ENCODE assay signal across 13 cellular contexts in genomic region chr2:28709101-28709500, GRCh38. TPM values are rescaled to one million over a fixed set of nuclear protein-coding genes. Genes with fewer than 3 reads are reported as not detected.
DNase-seq lines count a peak whose midpoint lies in the region; ATAC-seq and TF ChIP-seq lines count a peak whose summit lies in the region.
"Had no signal": no experiment of that assay in that cellular context is flagged by ENCODE, and none has a peak within 500 bp of the region (broad histone marks: within the 10 kb centered on the region; RNA-seq: fewer than 3 reads in every experiment).

No MANE protein-coding gene starts in this region.

- POLR2A ChIA-PET in IMR-90 (lab: Charles Lee; ENCODE audit: unreplicated experiment) = no interaction called here

- peak overlapping the region; percentile 31 for H3K4ac ChIP-seq in IMR-90 (ENCODE audit: low read depth, low read length)

- no peak for TF ChIP-seq RAD21 in IMR-90 (IDR thresholded peaks at IDR 0.05; ENCODE audit: low read length)

- in situ Hi-C loops in IMR-90 (cut with MboI; ENCODE audit: low sequenced_read_pairs) = no loop called here
- in situ Hi-C loops in SK-MEL-5 (cut with HindIII; ENCODE audit: low pct_unique_long_range_greater_than_20kb, low sequenced_read_pairs) = no loop called here

- no peak for TF ChIP-seq POLR2A in IMR-90 (IDR thresholded peaks at IDR 0.05; ENCODE audit: low read depth, low read length)

- ATAC-seq in IMR-90 (ENCODE audit: low read depth) = peak; percentile 46
- no peak for ATAC-seq in GM19328 (IDR thresholded peaks at IDR 0.05; ENCODE audit: unreplicated experiment)
- no peak for ATAC-seq in HG03520 (IDR thresholded peaks at IDR 0.05; ENCODE audit: unreplicated experiment)
- no peak for ATAC-seq in GM18868 (IDR thresholded peaks at IDR 0.05; ENCODE audit: unreplicated experiment)
- ATAC-seq: T-helper 17 cell had no signal

- peaks cover 14% of the 10 kb centered on the region for H3K4me1 ChIP-seq in IMR-90 (ENCODE audit: control insufficient read depth, insufficient read depth, low read length)

- CTCF ChIA-PET in IMR-90 (lab: Yijun Ruan, JAX) = interaction anchor here (0.6 to 1.1 kb wide), 2 partner anchors 20 to 144 kb away, joined by 3 to 5 read pairs; no protein-coding TSS in a partner anchor

- peak overlapping the region; percentile 32 for H2BK5ac ChIP-seq in IMR-90 (ENCODE audit: low read depth, low read length, poor library complexity, severe bottlenecking)

- DNase-seq in IMR-90 (peak; percentile 11), SK-MEL-5 (ENCODE audit: low read depth, low spot score) (peak; percentile 50), islet precursor cell (peak; percentile 73), renal cortical epithelial cell (ENCODE audit: low read depth) (peak; percentile 69), DMS79 treated with DMSO at 0.1 percent for 48 hours (lab: John Stamatoyannopoulos, UW) (no peak)
- DNase-seq: activated CD4-positive, alpha-beta T cell treated with anti-CD3 and anti-CD28 coated beads, Interleukin-2, amount 50 U/mL, for 48 hours; activated gamma-delta T cell treated with Interleukin-2 at 50 U/mL for 16 hours; foreskin melanocyte; kidney glomerular epithelial cell; T-helper 17 cell had no signal

- 0 out of 2 replicates have a peak, but pooled peaks cover 4% of the 10 kb centered on the region for H3K9me1 ChIP-seq in IMR-90 (ENCODE audit: insufficient read depth, low read length)

- H3K27me3 ChIP-seq in IMR-90 (ENCODE audit: control insufficient read depth, insufficient read depth, low read length) = no peaks in the 10 kb centered on the region

- no peaks in the 10 kb centered on the region for H3K79me1 ChIP-seq in IMR-90 (ENCODE audit: low read depth in 1 of 2, low read length in 2 of 2)

- no peak overlapping the region for H3K4me3 ChIP-seq in IMR-90 (ENCODE audit: insufficient read depth, low read depth, low read length)

- H4K20me1 ChIP-seq in IMR-90 (ENCODE audit: insufficient read depth, low read length) = no peaks in the 10 kb centered on the region

- H3K56ac ChIP-seq in IMR-90 (ENCODE audit: extremely low read depth, insufficient read depth, low read length) = no peak overlapping the region

- dilution Hi-C loops in IMR-90 (cut with HindIII; ENCODE audit: low sequenced_read_pairs, unreplicated experiment) = no loop called here

- BruUV-seq in IMR-90 (replicated peaks; lab: Mats Ljungman, UMichigan) = no TSS peak

- H2AFZ ChIP-seq in IMR-90 (replicated peaks; ENCODE audit: low read length, poor library complexity) = peak overlapping the region; percentile 57

- H3K18ac ChIP-seq in IMR-90 (ENCODE audit: low read depth, low read length) = peak overlapping the region; percentile 20; the same call in 1 of the 2 replicates

- peak overlapping the region; percentile 25; the same call in 1 of the 2 replicates for H3K27ac ChIP-seq in IMR-90 (ENCODE audit: insufficient read depth, low read length)

- intact Hi-C loops in IMR-90 (cut with micrococcal nuclease) = no loop called here

- peak overlapping the region; percentile 33; the same call in 1 of the 3 replicates for H2BK15ac ChIP-seq in IMR-90 (ENCODE audit: low read depth, low read length)

- peak overlapping the region; percentile 15 to 50; a peak in 3 of 4 replicates for H4K8ac ChIP-seq in IMR-90 (ENCODE audit: low read depth in 2 of 2, low read length in 2 of 2)

- H3K9ac ChIP-seq in IMR-90 (ENCODE audit: low read depth, low read length) = 0 out of 2 replicates have a peak overlapping the region, but pooled peaks have one; percentile 14

- no peak overlapping the region; the same call in 1 of the 2 replicates for H2AK5ac ChIP-seq in IMR-90 (ENCODE audit: low read depth, low read length)

- peak overlapping the region; percentile 60 for H2AK9ac ChIP-seq in IMR-90 (replicated peaks; ENCODE audit: low read depth, low read length, poor library complexity)

- H3K9me3 ChIP-seq in IMR-90 (ENCODE audit: control insufficient read depth, insufficient read depth, low read length) = peaks cover 4% of the 10 kb centered on the region

- H2BK20ac ChIP-seq in IMR-90 (ENCODE audit: low read depth, low read length) = peak overlapping the region; percentile 41

- no peak overlapping the region for H4K5ac ChIP-seq in IMR-90 (ENCODE audit: low read depth, low read length)

- peak overlapping the region; percentile 63 for H3K14ac ChIP-seq in IMR-90 (replicated peaks; ENCODE audit: low read depth, low read length)

- H2BK120ac ChIP-seq in IMR-90 (ENCODE audit: low read depth, low read length) = peak overlapping the region; percentile 65

- H3K4me2 ChIP-seq in IMR-90 (ENCODE audit: low read depth, low read length) = no peak overlapping the region

- peak overlapping the region; percentile 43 for H4K91ac ChIP-seq in IMR-90 (ENCODE audit: insufficient read depth, low read depth, low read length)

- 0 out of 2 replicates have a peak overlapping the region, but pooled peaks have one; percentile 21 for H3K23ac ChIP-seq in IMR-90 (ENCODE audit: low read depth, low read length)

- no CpG with 5 or more reads among the region's 8 CpGs for WGBS in IMR-90 (ENCODE audit: extremely low coverage in 2 of 2, insufficient read length in 1 of 2), 2 experiments

- H3K36me3 ChIP-seq in IMR-90 (ENCODE audit: control insufficient read depth, insufficient read depth, low read length) = no peaks in the 10 kb centered on the region

- TF ChIP-seq CTCF in IMR-90 (conservative IDR thresholded peaks at IDR 0.05; ENCODE audit: low read depth, low read length) = no peak

TF ChIP-seq in IMR-90, 13 proteins besides CTCF, POLR2A, EP300 and RAD21:
- TF ChIP-seq CEBPB (IDR thresholded peaks at IDR 0.05; ENCODE audit: low read depth, low read length) = peak; percentile 64
- TF ChIP-seq CHD1 (IDR thresholded peaks at IDR 0.05; ENCODE audit: low read depth, low read length) = no peak

RNA-seq across cellular contexts. Expression of gene PPP1CB, which starts 42.5 kb away (rescaled TPM):
- total RNA-seq in IMR-90 (2012; rRNA removed) (111 and 271 TPM in 2 replicates), renal cortical epithelial cell (570 and 578 TPM in 2 replicates)
- polyA plus RNA-seq in IMR-90 (2012; rRNA removed) = 20.4 and 37.7 TPM in 2 replicates
- 9.2 and 10.0 TPM in 2 replicates for polyA plus RNA-seq in IMR-90 (2012; cell fraction: cytosol; rRNA removed)
- polyA plus RNA-seq in IMR-90 (2012; cell fraction: nucleus; rRNA removed; ENCODE audit: low replicate concordance) = 4.0 and 16.3 TPM in 2 replicates
- 224 and 226 TPM in 2 replicates for total RNA-seq in SK-MEL-5 (2014; rRNA removed; shearing (Covaris generic))
- polyA plus RNA-seq in SK-MEL-5 (2015; cell fraction: cytosol; rRNA removed) = 79.8 and 109 TPM in 2 replicates
- 47.0 and 73.9 TPM in 2 replicates for polyA plus RNA-seq in SK-MEL-5 (2015; cell fraction: nucleus; rRNA removed)
